In the genomic region with DNA sequence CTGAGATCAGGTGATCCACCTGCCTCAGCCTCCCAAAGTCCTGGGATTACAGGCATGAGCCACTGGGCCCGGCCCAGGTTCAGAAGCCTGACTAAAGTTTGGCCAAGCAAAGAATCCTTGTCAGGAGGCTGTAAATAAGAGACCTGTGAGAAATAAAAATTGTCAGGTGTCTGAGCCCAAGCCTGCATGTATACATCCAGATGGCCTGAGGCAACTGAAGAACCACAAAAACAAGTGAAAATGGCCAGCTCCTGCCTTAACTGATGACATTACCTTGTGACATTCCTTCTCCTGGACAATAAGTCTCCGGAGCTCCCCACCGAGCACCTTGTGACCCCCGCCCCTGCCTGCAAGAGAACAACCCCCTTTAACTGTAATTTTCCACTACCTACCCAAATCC, we compare ENCODE assay signal across 13 cellular contexts. TPM values are rescaled to one million over a fixed set of nuclear protein-coding genes. Genes with fewer than 3 reads are reported as not detected.
DNase-seq lines count a peak whose midpoint lies in the region; FAIRE-seq and TF ChIP-seq lines count a peak whose summit lies in the region.
"Not testable (repeated sequence)": the region's sequence is repeated elsewhere in the genome, so short reads cannot be mapped to it uniquely, and the experiment has no call there.
"Had no signal": no experiment of that assay in that cellular context is flagged by ENCODE, and none has a peak within 500 bp of the region (broad histone marks: within the 10 kb centered on the region; RNA-seq: fewer than 3 reads in every experiment).

No MANE protein-coding gene starts in this region.

- intact Hi-C loops in PC-9 (cut with micrococcal nuclease; ENCODE audit: unreplicated experiment); mammary epithelial cell (cut with micrococcal nuclease): not testable (repeated sequence)

- POLR2A ChIA-PET in PC-9 (lab: Charles Lee; ENCODE audit: unreplicated experiment): interaction anchor here (0.6 kb wide), 1 partner anchor 110 kb away, joined by 3 read pairs; no protein-coding TSS in a partner anchor

- H3K4me3 Mint-ChIP-seq in astrocyte (ENCODE audit: unreplicated experiment); nephron: not testable (repeated sequence)

- not testable (repeated sequence) for H2AFZ ChIP-seq in PC-9; astrocyte (ENCODE audit: low read depth, low read length)
- H2AFZ ChIP-seq in mammary epithelial cell (ENCODE audit: low read depth, low read length): peak overlapping the region; percentile 80

- not testable (repeated sequence) for H4K20me1 ChIP-seq in PC-9 (ENCODE audit: insufficient read depth); astrocyte (ENCODE audit: insufficient read depth, low read length); mammary epithelial cell (ENCODE audit: insufficient read depth, low read length)

- not testable (repeated sequence) for TF ChIP-seq CTCF in PC-9 (conservative IDR thresholded peaks at IDR 0.05); astrocyte (IDR thresholded peaks at IDR 0.05; ENCODE audit: insufficient read depth, low read depth, low read length); mammary epithelial cell (conservative IDR thresholded peaks at IDR 0.05 in 1 of 2, IDR thresholded peaks at IDR 0.05 in 1 of 2; ENCODE audit: extremely low read depth in 1 of 2, insufficient read depth in 1 of 2, low read depth in 1 of 2, low read length in 2 of 2); nephron (IDR thresholded peaks at IDR 0.05; ENCODE audit: unreplicated experiment in 3 of 3)

- not testable (repeated sequence) for H3F3A ChIP-seq in PC-9 (ENCODE audit: insufficient read depth, low read depth)

- H3K9me2 ChIP-seq in PC-9 (ENCODE audit: insufficient read depth): not testable (repeated sequence)

- DNase-seq in ELF-1 (ENCODE audit: low read depth, low spot score): peak; percentile 60
- DNase-seq in PC-9; astrocyte (ENCODE audit: low read depth); mammary epithelial cell: not testable (repeated sequence)

- H3K4me1 Mint-ChIP-seq in astrocyte (ENCODE audit: low read depth, unreplicated experiment); nephron: not testable (repeated sequence)

- not testable (repeated sequence) for H3K36me3 Mint-ChIP-seq in astrocyte (ENCODE audit: low read depth, unreplicated experiment); nephron (ENCODE audit: low read depth)

- H3K4me3 ChIP-seq in PC-9; astrocyte (ENCODE audit: insufficient read depth, low read depth, low read length); mammary epithelial cell (replicated peaks in 1 of 3; ENCODE audit: insufficient read depth in 1 of 3, low read depth in 2 of 3, low read length in 3 of 3): not testable (repeated sequence)

- BruUV-seq in PC-9 (replicated peaks; lab: Mats Ljungman, UMichigan): TSS peak; percentile 86
- not testable (repeated sequence) for BruUV-seq in mammary epithelial cell (replicated peaks; lab: Mats Ljungman, UMichigan)

- H3K9me3 ChIP-seq in PC-9 (ENCODE audit: insufficient read depth, low read depth): peaks cover 12% of the 10 kb centered on the region
- H3K9me3 ChIP-seq in astrocyte (ENCODE audit: insufficient read depth, low read depth, low read length); mammary epithelial cell (replicated peaks; ENCODE audit: insufficient read depth, low read length): not testable (repeated sequence)

- dilution Hi-C loops in mammary epithelial cell (cut with HindIII; ENCODE audit: low sequenced_read_pairs): not testable (repeated sequence)

- H3K27ac Mint-ChIP-seq in astrocyte (ENCODE audit: unreplicated experiment): peak overlapping the region; percentile 62
- peak overlapping the region; percentile 6 to 91 (median 47) for H3K27ac Mint-ChIP-seq in nephron

- FAIRE-seq in astrocyte (lab: Jason Lieb, UNC): not testable (repeated sequence)

- H3K27me3 ChIP-seq in PC-9 (ENCODE audit: insufficient read depth, low read depth); astrocyte (ENCODE audit: insufficient read depth, low read length); mammary epithelial cell (ENCODE audit: insufficient read depth, low read length): not testable (repeated sequence)

- H3K27me3 Mint-ChIP-seq in astrocyte (ENCODE audit: low read depth, unreplicated experiment) (peaks cover 25% of the 10 kb centered on the region), nephron (ENCODE audit: low read depth) (peaks cover 25% of the 10 kb centered on the region)

- CTCF ChIA-PET in PC-9 (lab: Charles Lee); mammary epithelial cell (lab: Charles Lee; ENCODE audit: low non-redundant PET): not testable (repeated sequence)

- WGBS in mammary epithelial cell (ENCODE audit: low coverage, missing lambda C conversion rate): 68% methylated on average over 4 of the region's 4 CpGs

- H3K9me3 Mint-ChIP-seq in astrocyte (ENCODE audit: unreplicated experiment): peaks cover 29% of the 10 kb centered on the region
- H3K9me3 Mint-ChIP-seq in nephron: not testable (repeated sequence)

- peak overlapping the region; percentile 54 for H3K4me2 ChIP-seq in PC-9
- H3K4me2 ChIP-seq in astrocyte (ENCODE audit: low read length); mammary epithelial cell (ENCODE audit: insufficient read depth, low read depth, low read length): not testable (repeated sequence)

- in situ Hi-C loops in mammary epithelial cell (cut with MboI; ENCODE audit: low sequenced_read_pairs in 2 of 2): not testable (repeated sequence)

- H3K36me3 ChIP-seq in PC-9 (ENCODE audit: low read depth); astrocyte (ENCODE audit: insufficient read depth, low read length); mammary epithelial cell (ENCODE audit: insufficient read depth, low read length): not testable (repeated sequence)

- H3K27ac ChIP-seq in PC-9 (peak overlapping the region; percentile 78), mammary epithelial cell (ENCODE audit: insufficient read depth, low read depth, low read length) (peak overlapping the region; percentile 73)
- not testable (repeated sequence) for H3K27ac ChIP-seq in astrocyte (ENCODE audit: low read depth, low read length)

- not testable (repeated sequence) for H3K79me2 ChIP-seq in PC-9 (ENCODE audit: low read depth); astrocyte (ENCODE audit: insufficient read depth, low read length); mammary epithelial cell (ENCODE audit: insufficient read depth, low read length)

- not testable (repeated sequence) for H3K9ac ChIP-seq in astrocyte (ENCODE audit: low read length); mammary epithelial cell (ENCODE audit: insufficient read depth, low read length)

- H3K4me1 ChIP-seq in PC-9 (replicated peaks; ENCODE audit: insufficient read depth) (peaks cover 12% of the 10 kb centered on the region), mammary epithelial cell (ENCODE audit: insufficient read depth, low read length) (peaks cover 10% of the 10 kb centered on the region)
- H3K4me1 ChIP-seq in astrocyte (ENCODE audit: insufficient read depth, low read length): not testable (repeated sequence)

RNA-seq across cellular contexts. Expression of gene HAUS5, which starts 8.1 kb away (rescaled TPM):
- total RNA-seq in PC-9 (2021) (21.7 and 23.5 TPM in 2 replicates), astrocyte (5.3 and 6.0 TPM in 2 replicates), mammary epithelial cell (10 to 100 TPM in 1 of 2 donors, 1 to 10 TPM in 1; 6.5 to 28.0 TPM)
- polyA plus RNA-seq in mammary epithelial cell: 8.6 TPM
- polyA minus RNA-seq in mammary epithelial cell: 57.3 TPM

RNA-seq across cellular contexts. Expression of gene PMIS2, which starts 18.5 kb away (rescaled TPM):
- total RNA-seq in PC-9 (2021): not detected in 2 replicates
- not detected in 2 replicates for total RNA-seq in astrocyte
- not detected for total RNA-seq in mammary epithelial cell
- polyA plus RNA-seq in mammary epithelial cell: not detected
- not detected for polyA minus RNA-seq in mammary epithelial cell
- total RNA-seq: A673; CD4-positive, alpha-beta memory T cell; G401; GM12878; H7 had no signal
- polyA plus RNA-seq: AG04450; CD14-positive monocyte; CD4-positive, alpha-beta memory T cell; GM12878; IgD-negative memory B cell had no signal

RNA-seq across cellular contexts. Expression of gene RBM42, which starts 24.4 kb away (rescaled TPM):
- 110 and 153 TPM in 2 replicates for total RNA-seq in PC-9 (2021)
- 102 and 106 TPM in 2 replicates for total RNA-seq in astrocyte
- total RNA-seq in mammary epithelial cell: 10 to 100 TPM; 40.2 to 78.5 TPM
- 49.1 TPM for polyA plus RNA-seq in mammary epithelial cell
- 35.3 TPM for polyA minus RNA-seq in mammary epithelial cell

RNA-seq across cellular contexts. Expression of gene ETV2, which starts 37.1 kb away (rescaled TPM):
- 1.8 and 2.1 TPM in 2 replicates for total RNA-seq in PC-9 (2021)
- 0.45 TPM in 1 of 2 replicates, not detected in the other for total RNA-seq in astrocyte
- under 1 TPM in 1 of 2 donors, not detected in 1; 0.99 TPM for total RNA-seq in mammary epithelial cell
- 0.37 TPM for polyA plus RNA-seq in mammary epithelial cell
- polyA minus RNA-seq in mammary epithelial cell: not detected
- total RNA-seq: G401 had no signal

RNA-seq across cellular contexts. Expression of gene ATP4A, which starts 41.0 kb away (rescaled TPM):
- total RNA-seq in PC-9 (2021) (not detected in 2 replicates), astrocyte (not detected in 2 replicates), mammary epithelial cell (not detected)
- polyA plus RNA-seq in mammary epithelial cell: not detected
- polyA minus RNA-seq in mammary epithelial cell: not detected
- total RNA-seq: A673; CD4-positive, alpha-beta memory T cell; G401 had no signal
- polyA plus RNA-seq: AG04450; CD14-positive monocyte; CD4-positive, alpha-beta memory T cell; IgD-negative memory B cell had no signal
